In genomic region chr11:126062679-126063509, GRCh38 we compare ENCODE assay signal across 1 cellular context.
A peak's percentile ranks its signal among the peaks of the same experiment; 100 is the strongest.
TF ChIP-seq lines count a peak whose summit lies in the region.

Gene CDON (minus strand): TSS chr11:126062866. CDS start chr11:126023476, 39,390 bp downstream.

TF ChIP-seq in K562, 482 proteins besides CTCF, POLR2A, EP300 and RAD21 (continued from another document and continues in another):
- TF ChIP-seq CHAMP1 (IDR thresholded peaks at IDR 0.05) (no peak), ZNF140 (CRISPR knock-in tag; IDR thresholded peaks at IDR 0.05) (no peak), RBM25 (IDR thresholded peaks at IDR 0.05; ENCODE audit: low read depth, low read length, severe bottlenecking) (no peak), ARID4B (CRISPR knock-in tag; IDR thresholded peaks at IDR 0.05) (no peak), ZNF507 (tag; conservative IDR thresholded peaks at IDR 0.05) (no peak), SRF (CRISPR knock-in tag; IDR thresholded peaks at IDR 0.05) (no peak), PCBP1 (IDR thresholded peaks at IDR 0.05; ENCODE audit: low read depth, low read length, poor library complexity, severe bottlenecking) (no peak), SMARCB1 (IDR thresholded peaks at IDR 0.05; ENCODE audit: insufficient read length, low read depth) (no peak), XRCC4 (IDR thresholded peaks at IDR 0.05; ENCODE audit: extremely low read depth, insufficient read depth, insufficient read length) (no peak), SNIP1 (IDR thresholded peaks at IDR 0.05; ENCODE audit: low read depth) (no peak), ZNF589 (CRISPR knock-in tag; IDR thresholded peaks at IDR 0.05; ENCODE audit: low read depth) (no peak), MAFF (IDR thresholded peaks at IDR 0.05; ENCODE audit: low read length) (peak; percentile 71; the same call in 1 of the 2 replicates), FOXK1 (CRISPR knock-in tag; IDR thresholded peaks at IDR 0.05; ENCODE audit: borderline replicate concordance) (no peak), FOXJ3 (CRISPR knock-in tag; IDR thresholded peaks at IDR 0.05) (no peak), FOXJ2 (tag; IDR thresholded peaks at IDR 0.05) (no peak), ZNF764 (CRISPR knock-in tag; IDR thresholded peaks at IDR 0.05; ENCODE audit: low read depth) (no peak), ZNF354B (CRISPR knock-in tag; IDR thresholded peaks at IDR 0.05) (no peak), ZSCAN29 (IDR thresholded peaks at IDR 0.05) (no peak), SIX5 (IDR thresholded peaks at IDR 0.05; ENCODE audit: borderline replicate concordance in 1 of 2, insufficient read depth in 1 of 2, low read depth in 1 of 2, low read length in 2 of 2) (peak; percentile 41 to 51; a peak in 3 of 4 replicates), CBFA2T3 (IDR thresholded peaks at IDR 0.05) (peak; percentile 33), TCF7L2 (IDR thresholded peaks at IDR 0.05; ENCODE audit: low read depth, low read length) (peak; percentile 97), CEBPG (CRISPR knock-in tag; IDR thresholded peaks at IDR 0.05) (no peak), CEBPG (tag; conservative IDR thresholded peaks at IDR 0.05 in 1 of 2, IDR thresholded peaks at IDR 0.05 in 1 of 2) (no peak), HDAC3 (IDR thresholded peaks at IDR 0.05; ENCODE audit: borderline replicate concordance, partially characterized antibody) (no peak), ZC3H8 (IDR thresholded peaks at IDR 0.05) (no peak), RNF2 (IDR thresholded peaks at IDR 0.05) (peak; percentile 64; the same call in 1 of the 2 replicates), ZBTB40 (IDR thresholded peaks at IDR 0.05) (peak; percentile 55; the same call in 1 of the 2 replicates), ZBTB40 (CRISPR knock-in tag; IDR thresholded peaks at IDR 0.05) (no peak), ZNF583 (CRISPR knock-in tag; IDR thresholded peaks at IDR 0.05) (no peak), ETV1 (tag; conservative IDR thresholded peaks at IDR 0.05; ENCODE audit: low read depth) (no peak), CBX8 (IDR thresholded peaks at IDR 0.05; ENCODE audit: borderline replicate concordance, extremely low read depth, low read depth, low read length, poor library complexity, severe bottlenecking) (no peak), IFI16 (CRISPR knock-in tag; IDR thresholded peaks at IDR 0.05) (no peak), MYBL2 (IDR thresholded peaks at IDR 0.05; ENCODE audit: low read depth) (no peak), MYBL2 (CRISPR knock-in tag; IDR thresholded peaks at IDR 0.05; ENCODE audit: borderline replicate concordance) (no peak), ZNF12 (CRISPR knock-in tag; IDR thresholded peaks at IDR 0.05) (no peak), PURB (CRISPR knock-in tag; IDR thresholded peaks at IDR 0.05; ENCODE audit: low read depth) (no peak), CREB1 (IDR thresholded peaks at IDR 0.05) (no peak; the same call in 1 of the 2 replicates), CREB1 (CRISPR knock-in tag; IDR thresholded peaks at IDR 0.05) (no peak; the same call in 1 of the 2 replicates), NR1H2 (CRISPR knock-in tag; IDR thresholded peaks at IDR 0.05) (no peak), SMAD1 (IDR thresholded peaks at IDR 0.05; ENCODE audit: low read depth, low read length, partially characterized antibody) (no peak), BRD4 (IDR thresholded peaks at IDR 0.05) (no peak)
- TF ChIP-seq, protein P1, sequence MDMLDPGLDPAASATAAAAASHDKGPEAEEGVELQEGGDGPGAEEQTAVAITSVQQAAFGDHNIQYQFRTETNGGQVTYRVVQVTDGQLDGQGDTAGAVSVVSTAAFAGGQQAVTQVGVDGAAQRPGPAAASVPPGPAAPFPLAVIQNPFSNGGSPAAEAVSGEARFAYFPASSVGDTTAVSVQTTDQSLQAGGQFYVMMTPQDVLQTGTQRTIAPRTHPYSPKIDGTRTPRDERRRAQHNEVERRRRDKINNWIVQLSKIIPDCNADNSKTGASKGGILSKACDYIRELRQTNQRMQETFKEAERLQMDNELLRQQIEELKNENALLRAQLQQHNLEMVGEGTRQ (CRISPR knock-in tag; IDR thresholded peaks at IDR 0.05): no peak
- TF ChIP-seq, protein P2, sequence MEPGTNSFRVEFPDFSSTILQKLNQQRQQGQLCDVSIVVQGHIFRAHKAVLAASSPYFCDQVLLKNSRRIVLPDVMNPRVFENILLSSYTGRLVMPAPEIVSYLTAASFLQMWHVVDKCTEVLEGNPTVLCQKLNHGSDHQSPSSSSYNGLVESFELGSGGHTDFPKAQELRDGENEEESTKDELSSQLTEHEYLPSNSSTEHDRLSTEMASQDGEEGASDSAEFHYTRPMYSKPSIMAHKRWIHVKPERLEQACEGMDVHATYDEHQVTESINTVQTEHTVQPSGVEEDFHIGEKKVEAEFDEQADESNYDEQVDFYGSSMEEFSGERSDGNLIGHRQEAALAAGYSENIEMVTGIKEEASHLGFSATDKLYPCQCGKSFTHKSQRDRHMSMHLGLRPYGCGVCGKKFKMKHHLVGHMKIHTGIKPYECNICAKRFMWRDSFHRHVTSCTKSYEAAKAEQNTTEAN (CRISPR knock-in tag; IDR thresholded peaks at IDR 0.05): no peak
- TF ChIP-seq, protein P3, sequence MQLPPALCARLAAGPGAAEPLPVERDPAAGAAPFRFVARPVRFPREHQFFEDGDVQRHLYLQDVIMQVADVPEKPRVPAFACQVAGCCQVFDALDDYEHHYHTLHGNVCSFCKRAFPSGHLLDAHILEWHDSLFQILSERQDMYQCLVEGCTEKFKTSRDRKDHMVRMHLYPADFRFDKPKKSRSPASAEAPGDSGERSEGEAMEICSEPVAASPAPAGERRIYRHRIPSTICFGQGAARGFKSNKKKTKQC (CRISPR knock-in tag; IDR thresholded peaks at IDR 0.05): no peak
- TF ChIP-seq, protein P4, sequence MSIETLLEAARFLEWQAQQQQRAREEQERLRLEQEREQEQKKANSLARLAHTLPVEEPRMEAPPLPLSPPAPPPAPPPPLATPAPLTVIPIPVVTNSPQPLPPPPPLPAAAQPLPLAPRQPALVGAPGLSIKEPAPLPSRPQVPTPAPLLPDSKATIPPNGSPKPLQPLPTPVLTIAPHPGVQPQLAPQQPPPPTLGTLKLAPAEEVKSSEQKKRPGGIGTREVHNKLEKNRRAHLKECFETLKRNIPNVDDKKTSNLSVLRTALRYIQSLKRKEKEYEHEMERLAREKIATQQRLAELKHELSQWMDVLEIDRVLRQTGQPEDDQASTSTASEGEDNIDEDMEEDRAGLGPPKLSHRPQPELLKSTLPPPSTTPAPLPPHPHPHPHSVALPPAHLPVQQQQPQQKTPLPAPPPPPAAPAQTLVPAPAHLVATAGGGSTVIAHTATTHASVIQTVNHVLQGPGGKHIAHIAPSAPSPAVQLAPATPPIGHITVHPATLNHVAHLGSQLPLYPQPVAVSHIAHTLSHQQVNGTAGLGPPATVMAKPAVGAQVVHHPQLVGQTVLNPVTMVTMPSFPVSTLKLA (conservative IDR thresholded peaks at IDR 0.05): peak; percentile 41 to 66; a peak in 2 of 4 replicates
- TF ChIP-seq, protein P5, sequence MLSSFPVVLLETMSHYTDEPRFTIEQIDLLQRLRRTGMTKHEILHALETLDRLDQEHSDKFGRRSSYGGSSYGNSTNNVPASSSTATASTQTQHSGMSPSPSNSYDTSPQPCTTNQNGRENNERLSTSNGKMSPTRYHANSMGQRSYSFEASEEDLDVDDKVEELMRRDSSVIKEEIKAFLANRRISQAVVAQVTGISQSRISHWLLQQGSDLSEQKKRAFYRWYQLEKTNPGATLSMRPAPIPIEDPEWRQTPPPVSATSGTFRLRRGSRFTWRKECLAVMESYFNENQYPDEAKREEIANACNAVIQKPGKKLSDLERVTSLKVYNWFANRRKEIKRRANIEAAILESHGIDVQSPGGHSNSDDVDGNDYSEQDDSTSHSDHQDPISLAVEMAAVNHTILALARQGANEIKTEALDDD (IDR thresholded peaks at IDR 0.05): no peak
